9 cellular contexts compared by ENCODE assay signal in genomic region chr1:151990058-151990855, GRCh38. TPM values are rescaled to one million over a fixed set of nuclear protein-coding genes. Genes with fewer than 3 reads are reported as not detected.
DNase-seq lines count a peak whose midpoint lies in the region; ATAC-seq and TF ChIP-seq lines count a peak whose summit lies in the region.
"Had no signal": no experiment of that assay in that cellular context is flagged by ENCODE, and none has a peak within 500 bp of the region (broad histone marks: within the 10 kb centered on the region; RNA-seq: fewer than 3 reads in every experiment).

No MANE protein-coding gene starts in this region.

- no peak overlapping the region for H3K27ac Mint-ChIP-seq in activated CD4-positive, alpha-beta T cell treated with anti-CD3 and anti-CD28 coated beads, Interleukin-2, amount 10 ng/mL, durations not matched to agents 24 days and 14 days
- peak overlapping the region; percentile 78; the same call in 1 of the 2 replicates for H3K27ac Mint-ChIP-seq in WTC11
- H3K27ac Mint-ChIP-seq in stimulated activated naive CD8-positive, alpha-beta T cell treated with anti-CD3 and anti-CD28 coated beads, Interleukin-15, amount 100 ng/mL, for 72 hours, result no peak overlapping the region
- H3K27ac Mint-ChIP-seq: B cell had no signal

- H3K4me3 ChIP-seq in fibroblast of villous mesenchyme (ENCODE audit: low read depth, low read length), result peak overlapping the region; percentile 77

- peak overlapping the region; percentile 43 for H3K4me3 Mint-ChIP-seq in activated CD4-positive, alpha-beta T cell treated with anti-CD3 and anti-CD28 coated beads, Interleukin-2, amount 10 ng/mL, durations not matched to agents 24 days and 14 days
- H3K4me3 Mint-ChIP-seq in WTC11, result no peak overlapping the region
- H3K4me3 Mint-ChIP-seq in stimulated activated naive CD8-positive, alpha-beta T cell treated with anti-CD3 and anti-CD28 coated beads, Interleukin-15, amount 100 ng/mL, for 72 hours, result peak overlapping the region; percentile 22 to 33
- H3K4me3 Mint-ChIP-seq: B cell had no signal

- no peaks in the 10 kb centered on the region for H3K9me3 Mint-ChIP-seq in activated CD4-positive, alpha-beta T cell treated with anti-CD3 and anti-CD28 coated beads, Interleukin-2, amount 10 ng/mL, durations not matched to agents 24 days and 14 days
- no peaks in the 10 kb centered on the region for H3K9me3 Mint-ChIP-seq in WTC11
- no peaks in the 10 kb centered on the region for H3K9me3 Mint-ChIP-seq in stimulated activated naive CD8-positive, alpha-beta T cell treated with anti-CD3 and anti-CD28 coated beads, Interleukin-15, amount 100 ng/mL, for 72 hours

- CTCF ChIA-PET in WTC11 (lab: Charles Lee), result interaction anchor here (1.4 to 9.2 kb wide), 5 partner anchors 12 to 56 kb away, joined by 5 to 83 read pairs (median 27); no protein-coding TSS in a partner anchor

- TF ChIP-seq CTCF in WTC11 (IDR thresholded peaks at IDR 0.05) (no peak), fibroblast of villous mesenchyme (IDR thresholded peaks at IDR 0.05; ENCODE audit: insufficient read depth, low read depth, low read length) (no peak)

- DNase-seq in activated CD4-positive, alpha-beta T cell treated with anti-CD3 and anti-CD28 coated beads, Interleukin-2, amount 10 ng/mL, durations not matched to agents 24 days and 14 days, result no peak
- DNase-seq in activated CD4-positive, alpha-beta T cell treated with anti-CD3 and anti-CD28 coated beads for 4 hours, result no peak
- no peak for DNase-seq in WTC11 (ENCODE audit: low spot score)
- peak; percentile 18 for DNase-seq in fibroblast of villous mesenchyme (ENCODE audit: low read depth)
- DNase-seq in stimulated activated naive CD8-positive, alpha-beta T cell treated with anti-CD3 and anti-CD28 coated beads, Interleukin-15, amount 100 ng/mL, for 72 hours, result no peak
- no peak for DNase-seq in mesenteric fat pad (ENCODE audit: low spot score)
- DNase-seq in hypothalamus (lab: John Stamatoyannopoulos, UW), result no peak

- POLR2A ChIA-PET in WTC11 (lab: Charles Lee), result no interaction called here

- peaks cover 34% of the 10 kb centered on the region for H3K36me3 Mint-ChIP-seq in activated CD4-positive, alpha-beta T cell treated with anti-CD3 and anti-CD28 coated beads, Interleukin-2, amount 10 ng/mL, durations not matched to agents 24 days and 14 days (ENCODE audit: low read depth)
- peaks cover 12% of the 10 kb centered on the region for H3K36me3 Mint-ChIP-seq in WTC11

- intact Hi-C loops in activated CD4-positive, alpha-beta T cell treated with anti-CD3 and anti-CD28 coated beads, Interleukin-2, amount 10 ng/mL, durations not matched to agents 24 days and 14 days (cut with micrococcal nuclease), result no loop called here

- H3K27me3 Mint-ChIP-seq in activated CD4-positive, alpha-beta T cell treated with anti-CD3 and anti-CD28 coated beads, Interleukin-2, amount 10 ng/mL, durations not matched to agents 24 days and 14 days, result peaks cover 2% of the 10 kb centered on the region
- H3K27me3 Mint-ChIP-seq in WTC11 (ENCODE audit: low read depth), result peaks cover 8% of the 10 kb centered on the region; the same call in 1 of the 2 replicates
- no peaks in the 10 kb centered on the region for H3K27me3 Mint-ChIP-seq in stimulated activated naive CD8-positive, alpha-beta T cell treated with anti-CD3 and anti-CD28 coated beads, Interleukin-15, amount 100 ng/mL, for 72 hours
- H3K27me3 Mint-ChIP-seq: B cell had no signal

- H3K4me1 Mint-ChIP-seq in activated CD4-positive, alpha-beta T cell treated with anti-CD3 and anti-CD28 coated beads, Interleukin-2, amount 10 ng/mL, durations not matched to agents 24 days and 14 days, result peaks cover 67% of the 10 kb centered on the region
- H3K4me1 Mint-ChIP-seq in WTC11, result peaks cover 61% of the 10 kb centered on the region
- peaks cover 84% of the 10 kb centered on the region for H3K4me1 Mint-ChIP-seq in stimulated activated naive CD8-positive, alpha-beta T cell treated with anti-CD3 and anti-CD28 coated beads, Interleukin-15, amount 100 ng/mL, for 72 hours

- ATAC-seq in WTC11, result no peak
- ATAC-seq in stimulated activated naive CD8-positive, alpha-beta T cell treated with anti-CD3 and anti-CD28 coated beads, Interleukin-15, amount 100 ng/mL, for 72 hours, result no peak
- ATAC-seq in GM21576 (IDR thresholded peaks at IDR 0.05; ENCODE audit: unreplicated experiment), result no peak

TF ChIP-seq in WTC11, 78 proteins besides CTCF, POLR2A, EP300 and RAD21:
- TF ChIP-seq MYBL2 (CRISPR knock-in tag; IDR thresholded peaks at IDR 0.05), result no peak
- TF ChIP-seq GABPB1 (CRISPR knock-in tag; IDR thresholded peaks at IDR 0.05), result no peak
- TF ChIP-seq ZBTB43 (CRISPR knock-in tag; IDR thresholded peaks at IDR 0.05), result no peak
- no peak for TF ChIP-seq SP1 (CRISPR knock-in tag; conservative IDR thresholded peaks at IDR 0.05)
- no peak for TF ChIP-seq EMX1 (CRISPR knock-in tag; IDR thresholded peaks at IDR 0.05)
- TF ChIP-seq ZNF317 (CRISPR knock-in tag; IDR thresholded peaks at IDR 0.05; ENCODE audit: borderline replicate concordance, low read depth), result no peak

RNA-seq across cellular contexts. Expression of gene S100A10, which starts 3.4 kb away (rescaled TPM):
- 103 and 107 TPM in 2 replicates for total RNA-seq in activated CD4-positive, alpha-beta T cell treated with anti-CD3 and anti-CD28 coated beads, Interleukin-2, amount 10 ng/mL, durations not matched to agents 24 days and 14 days
- total RNA-seq in WTC11 (2021), result 150 to 161 TPM (median 159 TPM) in 3 replicates
- 70.0 and 70.2 TPM in 2 replicates for total RNA-seq in fibroblast of villous mesenchyme
- total RNA-seq in mesenteric fat pad, result 650 TPM

RNA-seq across cellular contexts. Expression of gene S100A11, which starts 46.5 kb away (rescaled TPM):
- total RNA-seq in activated CD4-positive, alpha-beta T cell treated with anti-CD3 and anti-CD28 coated beads, Interleukin-2, amount 10 ng/mL, durations not matched to agents 24 days and 14 days, result 218 TPM in 2 replicates
- total RNA-seq in WTC11 (2021) (126 to 181 TPM (median 163 TPM) in 3 replicates), fibroblast of villous mesenchyme (126 and 197 TPM in 2 replicates), mesenteric fat pad (750 TPM)
